ENCODE assay signal across 8 cellular contexts in genomic region chr6:142945446-142946180, GRCh38. TPM values are rescaled to one million over a fixed set of nuclear protein-coding genes. Genes with fewer than 3 reads are reported as not detected.
DNase-seq lines count a peak whose midpoint lies in the region; ATAC-seq and TF ChIP-seq lines count a peak whose summit lies in the region.

No MANE protein-coding gene starts in this region.

- peak overlapping the region; percentile 90 for H3K27ac ChIP-seq in PC-9
- H3K27ac ChIP-seq in tibial artery, result peak overlapping the region; percentile 96 to 97

- intact Hi-C loops in PC-9 (cut with micrococcal nuclease; ENCODE audit: unreplicated experiment) (loop anchor here (1.0 to 10.0 kb wide), 9 partner anchors 43 to 729 kb away; partner anchors contain the start of genes ADAT2, PEX3 and PHACTR2), tibial artery (cut with DNase I; ENCODE audit: low total_unique reads) (loop anchor here (2.0 kb wide), 1 partner anchor 115 kb away; the partner anchor contains the start of gene AIG1)

- ATAC-seq in HG02642 (IDR thresholded peaks at IDR 0.05; ENCODE audit: poor library complexity, unreplicated experiment), result peak; percentile 18
- ATAC-seq in omental fat pad (ENCODE audit: low FRiP score), result peak; percentile 1
- no peak for ATAC-seq in GM18858 (IDR thresholded peaks at IDR 0.05; ENCODE audit: unreplicated experiment)

- H4K20me1 ChIP-seq in PC-9 (ENCODE audit: insufficient read depth), result no peaks in the 10 kb centered on the region; the same call in 1 of the 2 replicates

- TF ChIP-seq CTCF in GM10266 (IDR thresholded peaks at IDR 0.05; ENCODE audit: control insufficient read depth, insufficient read depth, low read depth, missing control alignments) (no peak), PC-9 (conservative IDR thresholded peaks at IDR 0.05) (no peak), omental fat pad (IDR thresholded peaks at IDR 0.05) (no peak), tibial artery (IDR thresholded peaks at IDR 0.05) (no peak)

- H3K4me3 ChIP-seq in PC-9 (peak overlapping the region; percentile 89), tibial artery (peak overlapping the region; percentile 87 to 88)

- H2AFZ ChIP-seq in PC-9, result peak overlapping the region; percentile 86

- peaks cover 41% of the 10 kb centered on the region for H3K79me2 ChIP-seq in PC-9 (ENCODE audit: low read depth)

- peaks cover 36% of the 10 kb centered on the region for H3K4me1 ChIP-seq in PC-9 (replicated peaks; ENCODE audit: insufficient read depth)
- peaks cover 0 to 27% (median 11%) of the 10 kb centered on the region in 4 donors for H3K4me1 ChIP-seq in tibial artery

- no peaks in the 10 kb centered on the region; the same call in 1 of the 2 replicates for H3K9me2 ChIP-seq in PC-9 (ENCODE audit: insufficient read depth)

- H3K27me3 ChIP-seq in PC-9 (ENCODE audit: insufficient read depth, low read depth) (no peaks in the 10 kb centered on the region), tibial artery (no peaks in the 10 kb centered on the region)

- TSS peak; percentile 43 for BruUV-seq in PC-9 (replicated peaks; lab: Mats Ljungman, UMichigan)

- H3K4me2 ChIP-seq in PC-9, result peak overlapping the region; percentile 93

- CTCF ChIA-PET in PC-9 (lab: Charles Lee), result no interaction called here

- peaks cover 13% of the 10 kb centered on the region for H3F3A ChIP-seq in PC-9 (ENCODE audit: insufficient read depth, low read depth)

- POLR2A ChIA-PET in PC-9 (lab: Charles Lee; ENCODE audit: unreplicated experiment), result interaction anchor here (0.8 kb wide), 1 partner anchor 60 kb away, joined by 6 read pairs; no protein-coding TSS in a partner anchor

- peak; percentile 68 for DNase-seq in GM10266 (ENCODE audit: extremely low spot score)
- peak in 1 of 2 experiments; percentile 44 for DNase-seq in PC-9
- peak; percentile 31 to 62 (median 54) for DNase-seq in activated naive CD4-positive, alpha-beta T cell (lab: John Stamatoyannopoulos, UW)
- DNase-seq in germinal center (ENCODE audit: low spot score), result peak; percentile 74
- no peak for DNase-seq in omental fat pad (ENCODE audit: low spot score)
- DNase-seq in tibial artery, result no peak

- no peaks in the 10 kb centered on the region for H3K9me3 ChIP-seq in PC-9 (ENCODE audit: insufficient read depth, low read depth)
- no peaks in the 10 kb centered on the region for H3K9me3 ChIP-seq in tibial artery

- no peaks in the 10 kb centered on the region for H3K36me3 ChIP-seq in PC-9 (ENCODE audit: low read depth)
- H3K36me3 ChIP-seq in tibial artery, result no peaks in the 10 kb centered on the region

RNA-seq across cellular contexts. Expression of gene HIVEP2, which starts 0.6 kb away (rescaled TPM):
- total RNA-seq in PC-9 (2021), result 10.3 and 12.4 TPM in 2 replicates
- total RNA-seq in omental fat pad, result 10 to 100 TPM; 14.9 to 47.3 (median 26.9) TPM

Comparison
In these comparisons a context has a peak if more than half of its experiments do, and no peak if none do; other contexts are left out.
1. DNase-seq: peak in GM10266 (single experiment), activated naive CD4-positive, alpha-beta T cell (4 of 4) and germinal center (single experiment); none in omental fat pad (single experiment) and tibial artery (0 of 2).